In genomic region chr11:125649465-125650166, GRCh38 we compare ENCODE assay signal across 17 cellular contexts. TPM values are rescaled to one million over a fixed set of nuclear protein-coding genes. Genes with fewer than 3 reads are reported as not detected.
DNase-seq lines count a peak whose midpoint lies in the region; ATAC-seq, FAIRE-seq and TF ChIP-seq lines count a peak whose summit lies in the region.
"Had no signal": no experiment of that assay in that cellular context is flagged by ENCODE, and none has a peak within 500 bp of the region (broad histone marks: within the 10 kb centered on the region; RNA-seq: fewer than 3 reads in every experiment).

No MANE protein-coding gene starts in this region.

- H3K27me3 ChIP-seq in right cardiac atrium (ENCODE audit: control insufficient read depth, insufficient read depth) = no peaks in the 10 kb centered on the region

- H3K4me1 Mint-ChIP-seq in activated CD8-positive, alpha-beta memory T cell treated with anti-CD3 and anti-CD28 coated beads, Interleukin-2, amount 10 ng/mL, durations not matched to agents 7 days and 5 days = peaks cover 19% of the 10 kb centered on the region
- H3K4me1 Mint-ChIP-seq in T-helper 1 cell treated with Interleukin-12 subunit alpha and Interleukin-12 subunit beta and Interleukin-4 antibody, amounts not matched to agents 30 μg/mL and 1 μg/mL, for 36 hours (ENCODE audit: low read depth) = peaks cover 12% of the 10 kb centered on the region
- H3K4me1 Mint-ChIP-seq: CD14-positive monocyte had no signal

- ATAC-seq in activated CD8-positive, alpha-beta memory T cell treated with anti-CD3 and anti-CD28 coated beads, Interleukin-2, amount 10 ng/mL, durations not matched to agents 7 days and 5 days = peak; percentile 6
- no peak for ATAC-seq in right cardiac atrium

- peaks cover 68% of the 10 kb centered on the region for H3K36me3 Mint-ChIP-seq in activated CD8-positive, alpha-beta memory T cell treated with anti-CD3 and anti-CD28 coated beads, Interleukin-2, amount 10 ng/mL, durations not matched to agents 7 days and 5 days
- H3K36me3 Mint-ChIP-seq in T-helper 1 cell treated with Interleukin-12 subunit alpha and Interleukin-12 subunit beta and Interleukin-4 antibody, amounts not matched to agents 30 μg/mL and 1 μg/mL, for 36 hours (ENCODE audit: low read depth) = peaks cover 39% of the 10 kb centered on the region

- intact Hi-C loops in right cardiac atrium (cut with DNase I) = loop anchor here in 1 of 4 donors (10.0 kb wide), 1 partner anchor 225 kb away; no protein-coding TSS in a partner anchor

- no peak for DNase-seq in activated CD8-positive, alpha-beta memory T cell treated with anti-CD3 and anti-CD28 coated beads, Interleukin-2, amount 10 ng/mL, durations not matched to agents 7 days and 5 days
- DNase-seq in activated CD8-positive, alpha-beta memory T cell treated with anti-CD3 and anti-CD28 coated beads for 24 hours = no peak
- DNase-seq in GM12892 (ENCODE audit: insufficient read length) (no peak), NCI-H526 (lab: John Stamatoyannopoulos, UW) (no peak), NCI-H345 (lab: John Stamatoyannopoulos, UW) (no peak), right cardiac atrium (no peak)
- peak; percentile 12 for DNase-seq in central memory CD4-positive, alpha-beta T cell
- DNase-seq: ACHN, AML-193, H7, Kasumi-1, NCI-H187, NCI-H226, NCI-H69, SHP77 had no signal

- WGBS in right cardiac atrium = 88% methylated on average over 6 of the region's 6 CpGs

- CTCF ChIA-PET in activated CD8-positive, alpha-beta memory T cell treated with anti-CD3 and anti-CD28 coated beads, Interleukin-2, amount 10 ng/mL, durations not matched to agents 7 days and 5 days (lab: Charles Lee) = interaction anchor here (1.8 to 2.2 kb wide), 2 partner anchors 10 to 15 kb away, joined by 4 to 5 read pairs; no protein-coding TSS in a partner anchor

- TF ChIP-seq POLR2A in GM12892 (IDR thresholded peaks at IDR 0.05; ENCODE audit: low read depth, low read length) = no peak

- no peak overlapping the region for H3K27ac ChIP-seq in right cardiac atrium (ENCODE audit: low read length)

- no peak overlapping the region for H3K4me3 ChIP-seq in right cardiac atrium (ENCODE audit: low read length)

- no peaks in the 10 kb centered on the region for H3K4me1 ChIP-seq in right cardiac atrium (ENCODE audit: control insufficient read depth, insufficient read depth, low read length)

- H3K9me3 Mint-ChIP-seq in activated CD8-positive, alpha-beta memory T cell treated with anti-CD3 and anti-CD28 coated beads, Interleukin-2, amount 10 ng/mL, durations not matched to agents 7 days and 5 days (ENCODE audit: low read depth) = no peaks in the 10 kb centered on the region
- no peaks in the 10 kb centered on the region for H3K9me3 Mint-ChIP-seq in T-helper 1 cell treated with Interleukin-12 subunit alpha and Interleukin-12 subunit beta and Interleukin-4 antibody, amounts not matched to agents 30 μg/mL and 1 μg/mL, for 36 hours

- H3K27ac Mint-ChIP-seq in activated CD8-positive, alpha-beta memory T cell treated with anti-CD3 and anti-CD28 coated beads, Interleukin-2, amount 10 ng/mL, durations not matched to agents 7 days and 5 days = peak overlapping the region; percentile 9
- H3K27ac Mint-ChIP-seq in T-helper 1 cell treated with Interleukin-12 subunit alpha and Interleukin-12 subunit beta and Interleukin-4 antibody, amounts not matched to agents 30 μg/mL and 1 μg/mL, for 36 hours = peak overlapping the region; percentile 3

- no peak overlapping the region for H3K4me3 Mint-ChIP-seq in activated CD8-positive, alpha-beta memory T cell treated with anti-CD3 and anti-CD28 coated beads, Interleukin-2, amount 10 ng/mL, durations not matched to agents 7 days and 5 days
- peak overlapping the region; percentile 8 for H3K4me3 Mint-ChIP-seq in T-helper 1 cell treated with Interleukin-12 subunit alpha and Interleukin-12 subunit beta and Interleukin-4 antibody, amounts not matched to agents 30 μg/mL and 1 μg/mL, for 36 hours
- H3K4me3 Mint-ChIP-seq: CD14-positive monocyte had no signal

- no peaks in the 10 kb centered on the region for H3K9me3 ChIP-seq in right cardiac atrium (ENCODE audit: control insufficient read depth, low read length)

- peak; percentile 24 for FAIRE-seq in GM12892 (lab: Jason Lieb, UNC)

- H3K27me3 Mint-ChIP-seq in activated CD8-positive, alpha-beta memory T cell treated with anti-CD3 and anti-CD28 coated beads, Interleukin-2, amount 10 ng/mL, durations not matched to agents 7 days and 5 days = no peaks in the 10 kb centered on the region
- no peaks in the 10 kb centered on the region for H3K27me3 Mint-ChIP-seq in T-helper 1 cell treated with Interleukin-12 subunit alpha and Interleukin-12 subunit beta and Interleukin-4 antibody, amounts not matched to agents 30 μg/mL and 1 μg/mL, for 36 hours (ENCODE audit: low read depth)

RNA-seq across cellular contexts. Expression of gene CHEK1, which starts 24.7 kb away (rescaled TPM):
- total RNA-seq in activated CD8-positive, alpha-beta memory T cell treated with anti-CD3 and anti-CD28 coated beads, Interleukin-2, amount 10 ng/mL, durations not matched to agents 7 days and 5 days = 100 to 1,000 TPM; 106 to 133 TPM
- 36.5 TPM for polyA plus RNA-seq in GM12892 (2012; ENCODE audit: missing spikeins)
- total RNA-seq in right cardiac atrium = 1 to 10 TPM in 3 of 4 donors, under 1 TPM in 1; 0.68 to 2.5 (median 1.8) TPM
- polyA plus RNA-seq in right cardiac atrium = 0.32 TPM

RNA-seq across cellular contexts. Expression of gene ACRV1, which starts 31.0 kb away (rescaled TPM):
- not detected for total RNA-seq in activated CD8-positive, alpha-beta memory T cell treated with anti-CD3 and anti-CD28 coated beads, Interleukin-2, amount 10 ng/mL, durations not matched to agents 7 days and 5 days
- polyA plus RNA-seq in GM12892 (2012; ENCODE audit: missing spikeins) = 0.30 TPM
- not detected for total RNA-seq in right cardiac atrium
- polyA plus RNA-seq in right cardiac atrium = not detected
- total RNA-seq: H7 had no signal
- polyA plus RNA-seq: CD14-positive monocyte had no signal

RNA-seq across cellular contexts. Expression of gene STT3A, which starts 57.0 kb away (rescaled TPM):
- total RNA-seq in activated CD8-positive, alpha-beta memory T cell treated with anti-CD3 and anti-CD28 coated beads, Interleukin-2, amount 10 ng/mL, durations not matched to agents 7 days and 5 days = 100 to 1,000 TPM in 1 of 2 experiments, 10 to 100 TPM in 1; 82.9 to 128 TPM
- 75.7 TPM for polyA plus RNA-seq in GM12892 (2012; ENCODE audit: missing spikeins)
- 10 to 100 TPM; 62.2 to 90.9 (median 74.9) TPM for total RNA-seq in right cardiac atrium
- 33.0 TPM for polyA plus RNA-seq in right cardiac atrium

Comparison
In these comparisons a context has a peak if more than half of its experiments do, and no peak if none do; other contexts are left out.
1. RNA of gene CHEK1, which starts 24.7 kb away (total RNA-seq): 106 to 133 TPM in activated CD8-positive, alpha-beta memory T cell treated with anti-CD3 and anti-CD28 coated beads, Interleukin-2, amount 10 ng/mL, durations not matched to agents 7 days and 5 days; 0.68 to 2.5 TPM in right cardiac atrium; every median in the first group is over 10 times any median in the second.